Comparison of ENCODE assay signal across 20 cellular contexts in genomic region chr20:49978685-49979029, GRCh38. TPM values are rescaled to one million over a fixed set of nuclear protein-coding genes. Genes with fewer than 3 reads are reported as not detected.
A peak's percentile ranks its signal among the peaks of the same experiment; 100 is the strongest.
DNase-seq lines count a peak whose midpoint lies in the region; ATAC-seq, FAIRE-seq and TF ChIP-seq lines count a peak whose summit lies in the region.
"Had no signal": no experiment of that assay in that cellular context is flagged by ENCODE, and none has a peak within 500 bp of the region (broad histone marks: within the 10 kb centered on the region; RNA-seq: fewer than 3 reads in every experiment).

No MANE protein-coding gene starts in this region.

- H3K27me3 Mint-ChIP-seq in astrocyte (ENCODE audit: low read depth, unreplicated experiment) (peaks cover 22% of the 10 kb centered on the region), neural crest cell (ENCODE audit: low read depth) (peaks cover 30% of the 10 kb centered on the region)
- peaks cover 0 to 9% of the 10 kb centered on the region in 2 donors for H3K27me3 Mint-ChIP-seq in effector memory CD8-positive, alpha-beta T cell
- H3K27me3 Mint-ChIP-seq: naive thymus-derived CD8-positive, alpha-beta T cell had no signal

- no peak for FAIRE-seq in astrocyte (lab: Jason Lieb, UNC)
- FAIRE-seq: pancreas had no signal

- H3K9me3 ChIP-seq in BLaER1 (no peaks in the 10 kb centered on the region), astrocyte (ENCODE audit: insufficient read depth, low read depth, low read length) (no peaks in the 10 kb centered on the region), transverse colon (no peaks in the 10 kb centered on the region)
- H3K9me3 ChIP-seq: heart left ventricle, pancreas, SK-N-SH, stomach, tibial nerve had no signal

- H4K20me1 ChIP-seq in BLaER1 (0 out of 2 replicates have a peak, but pooled peaks cover under 1% of the 10 kb centered on the region), KMS-11 (ENCODE audit: insufficient read depth) (no peaks in the 10 kb centered on the region), astrocyte (ENCODE audit: insufficient read depth, low read length) (peaks cover 8% of the 10 kb centered on the region)

- peaks cover 43% of the 10 kb centered on the region for H3K4me1 ChIP-seq in BLaER1
- H3K4me1 ChIP-seq in KMS-11 (ENCODE audit: low read depth, poor library complexity, severe bottlenecking), result peaks cover 22% of the 10 kb centered on the region
- H3K4me1 ChIP-seq in astrocyte (ENCODE audit: insufficient read depth, low read length), result peaks cover 17% of the 10 kb centered on the region
- peaks cover 17 to 27% (median 24%) of the 10 kb centered on the region in 4 donors for H3K4me1 ChIP-seq in transverse colon

- TF ChIP-seq CTCF in KMS-11 (conservative IDR thresholded peaks at IDR 0.05; ENCODE audit: low read depth, low read length), result no peak
- TF ChIP-seq CTCF in astrocyte (IDR thresholded peaks at IDR 0.05; ENCODE audit: insufficient read depth, low read depth, low read length), result no peak
- no peak for TF ChIP-seq CTCF in neural crest cell (conservative IDR thresholded peaks at IDR 0.05)
- TF ChIP-seq CTCF in transverse colon (IDR thresholded peaks at IDR 0.05), result no peak

- no peak overlapping the region for H3K27ac ChIP-seq in BLaER1
- H3K27ac ChIP-seq in KMS-11, result no peak overlapping the region
- H3K27ac ChIP-seq in astrocyte (ENCODE audit: low read depth, low read length), result no peak overlapping the region
- no peak overlapping the region for H3K27ac ChIP-seq in transverse colon
- H3K27ac ChIP-seq: GM23248, heart left ventricle, pancreas, RWPE1, stomach had no signal

- H3K27ac Mint-ChIP-seq in astrocyte (ENCODE audit: unreplicated experiment) (no peak overlapping the region), neural crest cell (ENCODE audit: unreplicated experiment) (peak overlapping the region; percentile 6)
- H3K27ac Mint-ChIP-seq in effector memory CD8-positive, alpha-beta T cell, result no peak overlapping the region
- H3K27ac Mint-ChIP-seq: activated CD8-positive, alpha-beta memory T cell treated with anti-CD3 and anti-CD28 coated beads, Interleukin-2, amount 10 ng/mL, durations not matched to agents 7 days and 5 days; activated T-cell treated with anti-CD3 and anti-CD28 coated beads, Interleukin-2, amount 50 U/mL, for 72 hours; T-helper 2 cell treated with Interferon-gamma antibody and Interleukin-4, amounts not matched to agents 5 μg/mL and 100 μg/mL, for 36 hours; WTC11 had no signal

- no peak for ATAC-seq in effector memory CD8-positive, alpha-beta T cell (replicated peaks)
- no peak for ATAC-seq in HG02973 (IDR thresholded peaks at IDR 0.05; ENCODE audit: unreplicated experiment)

- H3K4me3 ChIP-seq in BLaER1 (no peak overlapping the region), KMS-11 (IDR thresholded peaks at IDR 0.05; ENCODE audit: insufficient read depth, low read depth, low read length) (no peak overlapping the region), astrocyte (ENCODE audit: insufficient read depth, low read depth, low read length) (no peak overlapping the region), transverse colon (no peak overlapping the region)

- H3K4me1 Mint-ChIP-seq in astrocyte (ENCODE audit: low read depth, unreplicated experiment) (no peaks in the 10 kb centered on the region), neural crest cell (peaks cover 25% of the 10 kb centered on the region)
- H3K4me1 Mint-ChIP-seq in effector memory CD8-positive, alpha-beta T cell (ENCODE audit: low read depth in 2 of 2), result peaks cover 13% of the 10 kb centered on the region in 2 donors

- H3K4me3 Mint-ChIP-seq in astrocyte (ENCODE audit: unreplicated experiment), result peak overlapping the region; percentile 47
- no peak overlapping the region for H3K4me3 Mint-ChIP-seq in neural crest cell
- no peak overlapping the region for H3K4me3 Mint-ChIP-seq in effector memory CD8-positive, alpha-beta T cell
- H3K4me3 Mint-ChIP-seq: activated CD8-positive, alpha-beta memory T cell treated with anti-CD3 and anti-CD28 coated beads, Interleukin-2, amount 10 ng/mL, durations not matched to agents 7 days and 5 days; T-helper 2 cell treated with Interferon-gamma antibody and Interleukin-4, amounts not matched to agents 5 μg/mL and 100 μg/mL, for 36 hours had no signal

- H3K27me3 ChIP-seq in BLaER1, result no peaks in the 10 kb centered on the region
- H3K27me3 ChIP-seq in KMS-11 (ENCODE audit: insufficient read depth, low read depth), result peaks cover 10% of the 10 kb centered on the region; the same call in 1 of the 2 replicates
- peaks cover 6% of the 10 kb centered on the region for H3K27me3 ChIP-seq in astrocyte (ENCODE audit: insufficient read depth, low read length)
- peaks cover 11% of the 10 kb centered on the region for H3K27me3 ChIP-seq in transverse colon
- H3K27me3 ChIP-seq: heart left ventricle, pancreas, tibial nerve had no signal

- DNase-seq in astrocyte (ENCODE audit: low read depth) (no peak), neural crest cell (ENCODE audit: low read depth, low spot score) (no peak), transverse colon (no peak), DMS53 (lab: John Stamatoyannopoulos, UW) (no peak)
- no peak for DNase-seq in effector memory CD8-positive, alpha-beta T cell

- intact Hi-C loops in transverse colon (cut with DNase I; ENCODE audit: low total_unique reads), result loop anchor here (5.0 kb wide), 1 partner anchor 199 kb away; no protein-coding TSS in a partner anchor

- H3K4me2 ChIP-seq in BLaER1 (peak overlapping the region; percentile 97), KMS-11 (peak overlapping the region; percentile 56; the same call in 1 of the 2 replicates), astrocyte (ENCODE audit: low read length) (peak overlapping the region; percentile 83)

- H3K36me3 ChIP-seq in BLaER1 (no peaks in the 10 kb centered on the region), KMS-11 (ENCODE audit: insufficient read depth) (no peaks in the 10 kb centered on the region), astrocyte (ENCODE audit: insufficient read depth, low read length) (no peaks in the 10 kb centered on the region), transverse colon (no peaks in the 10 kb centered on the region)
- H3K36me3 ChIP-seq: heart left ventricle, pancreas, stomach, tibial nerve had no signal

- in situ Hi-C loops in transverse colon (cut with MboI; ENCODE audit: low pct_ligation_motif_present in 1 of 4, low pct_unique_long_range_greater_than_20kb in 1 of 4, low sequenced_read_pairs in 3 of 4), result loop anchor here in 1 of 4 donors (5.0 to 10.0 kb wide), 2 partner anchors 94 to 186 kb away; no protein-coding TSS in a partner anchor

- WGBS in transverse colon (ENCODE audit: low coverage in 1 of 2), 2 donors, result 69 to 90% methylated on average over 2 to 3 of the region's 3 CpGs

- H2AFZ ChIP-seq in KMS-11 (ENCODE audit: low read depth), result peak overlapping the region; percentile 74; the same call in 1 of the 2 replicates
- no peak overlapping the region for H2AFZ ChIP-seq in astrocyte (ENCODE audit: low read depth, low read length)

- no peak for TF ChIP-seq POLR2A in transverse colon (IDR thresholded peaks at IDR 0.05)

- H3K36me3 Mint-ChIP-seq in astrocyte (ENCODE audit: low read depth, unreplicated experiment) (no peaks in the 10 kb centered on the region), neural crest cell (ENCODE audit: low read depth) (no peaks in the 10 kb centered on the region)
- peaks cover 6% of the 10 kb centered on the region for H3K36me3 Mint-ChIP-seq in effector memory CD8-positive, alpha-beta T cell (ENCODE audit: insufficient read depth)
- H3K36me3 Mint-ChIP-seq: activated CD8-positive, alpha-beta memory T cell treated with anti-CD3 and anti-CD28 coated beads, Interleukin-2, amount 10 ng/mL, durations not matched to agents 7 days and 5 days; naive thymus-derived CD8-positive, alpha-beta T cell; WTC11 had no signal

- H3K79me2 ChIP-seq in KMS-11 (ENCODE audit: insufficient read depth, low read depth) (no peaks in the 10 kb centered on the region), astrocyte (ENCODE audit: insufficient read depth, low read length) (peaks cover 8% of the 10 kb centered on the region)

- H3K9ac ChIP-seq in BLaER1 (peak overlapping the region; percentile 61; the same call in 1 of the 2 replicates), KMS-11 (no peak overlapping the region), astrocyte (ENCODE audit: low read length) (no peak overlapping the region)
- H3K9ac ChIP-seq: SK-N-SH had no signal

- no peaks in the 10 kb centered on the region for H3K9me3 Mint-ChIP-seq in astrocyte (ENCODE audit: unreplicated experiment)
- no peaks in the 10 kb centered on the region for H3K9me3 Mint-ChIP-seq in neural crest cell
- no peaks in the 10 kb centered on the region for H3K9me3 Mint-ChIP-seq in effector memory CD8-positive, alpha-beta T cell
- H3K9me3 Mint-ChIP-seq: activated T-cell treated with anti-CD3 and anti-CD28 coated beads, Interleukin-2, amount 50 U/mL, for 72 hours; naive thymus-derived CD8-positive, alpha-beta T cell; T-helper 2 cell treated with Interferon-gamma antibody and Interleukin-4, amounts not matched to agents 5 μg/mL and 100 μg/mL, for 36 hours; WTC11 had no signal

- no peak for TF ChIP-seq EP300 in transverse colon (IDR thresholded peaks at IDR 0.05; ENCODE audit: low read depth)

RNA-seq across cellular contexts. Expression of gene SNAI1, which starts 4.1 kb away (rescaled TPM):
- total RNA-seq in astrocyte (9.1 and 9.5 TPM in 2 replicates), neural crest cell (12.5 and 12.9 TPM in 2 replicates), transverse colon (under 1 TPM in 3 of 4 donors, not detected in 1; 0.32 to 0.41 (median 0.40) TPM)

RNA-seq across cellular contexts. Expression of gene RNF114, which starts 42.5 kb away (rescaled TPM):
- total RNA-seq in astrocyte, result 59.4 and 62.7 TPM in 2 replicates
- 53.0 and 59.0 TPM in 2 replicates for total RNA-seq in neural crest cell
- total RNA-seq in transverse colon, result 100 to 1,000 TPM; 108 to 271 (median 217) TPM
